ENCODE assay signal across 11 cellular contexts in genomic region chr3:123719785-123720531, GRCh38.
DNase-seq lines count a peak whose midpoint lies in the region; ATAC-seq and TF ChIP-seq lines count a peak whose summit lies in the region.
"Had no signal": no experiment of that assay in that cellular context is flagged by ENCODE, and none has a peak within 500 bp of the region (broad histone marks: within the 10 kb centered on the region; RNA-seq: fewer than 3 reads in every experiment).

No MANE protein-coding gene starts in this region.

- H3K27ac ChIP-seq in lower lobe of right lung: peak overlapping the region; percentile 36
- H3K27ac ChIP-seq in stomach smooth muscle (ENCODE audit: low read length): peak overlapping the region; percentile 96

- H3K36me3 Mint-ChIP-seq in activated T-cell treated with anti-CD3 and anti-CD28 coated beads, Interleukin-2, amount 50 U/mL, for 24 hours (ENCODE audit: low read depth): no peaks in the 10 kb centered on the region
- H3K36me3 Mint-ChIP-seq: CD8-positive, alpha-beta memory T cell had no signal

- TF ChIP-seq CTCF in lower lobe of right lung (IDR thresholded peaks at IDR 0.05): no peak

- H3K36me3 ChIP-seq in lower lobe of right lung (no peaks in the 10 kb centered on the region), stomach smooth muscle (ENCODE audit: control insufficient read depth in 2 of 2, insufficient read depth in 2 of 2, low read length in 2 of 2) (no peaks in the 10 kb centered on the region)

- no peak overlapping the region for H3K4me3 Mint-ChIP-seq in activated T-cell treated with anti-CD3 and anti-CD28 coated beads, Interleukin-2, amount 50 U/mL, for 24 hours
- H3K4me3 Mint-ChIP-seq: activated T-cell treated with anti-CD3 and anti-CD28 coated beads, Interleukin-2, amount 50 U/mL, for 72 hours; CD8-positive, alpha-beta memory T cell had no signal

- H3K4me1 ChIP-seq in lower lobe of right lung (peaks cover 19% of the 10 kb centered on the region), stomach smooth muscle (ENCODE audit: control insufficient read depth, insufficient read depth, low read length) (peaks cover 55% of the 10 kb centered on the region)

- intact Hi-C loops in lower lobe of right lung (cut with DNase I): no loop called here

- H3K9me3 ChIP-seq in lower lobe of right lung (no peaks in the 10 kb centered on the region), stomach smooth muscle (ENCODE audit: control insufficient read depth in 2 of 2, low read length in 2 of 2) (no peaks in the 10 kb centered on the region)

- H3K27me3 ChIP-seq in lower lobe of right lung (ENCODE audit: low read depth) (no peaks in the 10 kb centered on the region), stomach smooth muscle (ENCODE audit: control insufficient read depth in 1 of 2, insufficient read depth in 2 of 2, low read length in 2 of 2) (no peaks in the 10 kb centered on the region)

- DNase-seq in NCI-H446 treated with DMSO at 0.1 percent for 48 hours (lab: John Stamatoyannopoulos, UW) (peak; percentile 79), cerebellum (ENCODE audit: low spot score) (peak; percentile 24), lower lobe of right lung (no peak), NK-92 (lab: John Stamatoyannopoulos, UW; ENCODE audit: unreplicated experiment) (no peak), OCI-M1 (lab: John Stamatoyannopoulos, UW) (no peak)
- DNase-seq in activated T-cell treated with anti-CD3 and anti-CD28 coated beads, Interleukin-2, amount 50 U/mL, for 24 hours: no peak
- DNase-seq: central memory CD4-positive, alpha-beta T cell had no signal

- H3K27ac Mint-ChIP-seq in activated T-cell treated with anti-CD3 and anti-CD28 coated beads, Interleukin-2, amount 50 U/mL, for 24 hours: no peak overlapping the region
- H3K27ac Mint-ChIP-seq: activated T-cell treated with anti-CD3 and anti-CD28 coated beads, Interleukin-2, amount 50 U/mL, for 72 hours; CD8-positive, alpha-beta memory T cell had no signal

- ATAC-seq in lower lobe of right lung: peak; percentile 26 to 41
- ATAC-seq in GM19035 (IDR thresholded peaks at IDR 0.05; ENCODE audit: unreplicated experiment): no peak

- no peak overlapping the region for H3K4me3 ChIP-seq in lower lobe of right lung
- H3K4me3 ChIP-seq in stomach smooth muscle (ENCODE audit: low read length in 2 of 2): no peak overlapping the region

- no peaks in the 10 kb centered on the region for H3K9me3 Mint-ChIP-seq in activated T-cell treated with anti-CD3 and anti-CD28 coated beads, Interleukin-2, amount 50 U/mL, for 24 hours
- H3K9me3 Mint-ChIP-seq: activated T-cell treated with anti-CD3 and anti-CD28 coated beads, Interleukin-2, amount 50 U/mL, for 72 hours; CD8-positive, alpha-beta memory T cell had no signal

- H3K9ac ChIP-seq in stomach smooth muscle (ENCODE audit: low read length in 2 of 2): peak overlapping the region; percentile 55 to 64

- H3K27me3 Mint-ChIP-seq in activated T-cell treated with anti-CD3 and anti-CD28 coated beads, Interleukin-2, amount 50 U/mL, for 24 hours: peaks cover 5% of the 10 kb centered on the region

- peaks cover 2% of the 10 kb centered on the region for H3K4me1 Mint-ChIP-seq in activated T-cell treated with anti-CD3 and anti-CD28 coated beads, Interleukin-2, amount 50 U/mL, for 24 hours (ENCODE audit: low read depth)

Comparison
In these comparisons a context has a peak if more than half of its experiments do, and no peak if none do; other contexts are left out.
1. DNase-seq: peak in NCI-H446 treated with DMSO at 0.1 percent for 48 hours (single experiment) and cerebellum (single experiment); none in lower lobe of right lung (single experiment), NK-92 (single experiment), activated T-cell treated with anti-CD3 and anti-CD28 coated beads, Interleukin-2, amount 50 U/mL, for 24 hours (single experiment) and OCI-M1 (single experiment).